25 cellular contexts compared by ENCODE assay signal in the genomic region with DNA sequence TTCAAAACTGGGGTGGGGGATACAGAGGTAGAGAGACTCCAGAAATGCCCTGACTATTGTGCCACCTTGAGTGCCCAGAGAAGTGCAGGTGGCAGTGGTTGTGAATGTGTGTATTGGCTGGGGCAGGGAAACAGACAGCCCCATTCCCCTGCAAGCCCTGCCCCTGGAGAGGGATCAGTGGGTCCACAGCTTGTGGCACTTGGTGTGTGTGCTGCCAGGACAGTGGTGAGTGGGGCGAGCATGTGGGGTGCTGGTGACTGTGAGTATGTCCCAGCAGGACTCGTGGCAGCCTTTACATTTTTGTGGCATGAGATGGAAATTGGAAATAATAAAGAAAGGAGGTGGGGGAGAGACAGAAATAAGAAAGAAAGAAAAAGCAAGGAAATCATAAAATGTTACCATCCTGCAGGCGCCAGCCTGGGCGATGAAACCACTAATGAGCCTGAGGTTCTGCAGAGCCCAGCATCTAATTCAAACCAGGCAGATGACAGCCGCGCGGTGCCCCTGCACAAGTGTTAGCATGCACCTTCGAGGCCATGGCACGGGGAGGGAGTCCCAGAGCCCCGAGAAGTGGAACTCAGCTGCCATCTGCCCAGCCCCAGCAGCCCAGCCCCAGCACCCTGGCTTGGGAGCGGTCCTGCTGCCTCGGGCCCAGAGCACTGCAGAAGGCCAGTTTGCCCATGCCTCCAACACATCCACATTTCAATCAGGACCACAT.
"Had no signal": no experiment of that assay in that cellular context is flagged by ENCODE, and none has a peak within 500 bp of the region (broad histone marks: within the 10 kb centered on the region; RNA-seq: fewer than 3 reads in every experiment).

No MANE protein-coding gene starts in this region.

- H3K4me1 ChIP-seq: Peyer's patch, SJSA1 had no signal

- H3K27ac ChIP-seq: Peyer's patch, SJSA1, VCaP had no signal

- DNase-seq: activated CD4-positive, alpha-beta memory T cell treated with anti-CD3 and anti-CD28 coated beads for 36 hours; activated CD4-positive, alpha-beta T cell treated with anti-CD3 and anti-CD28 coated beads, Interleukin-2, amount 10 ng/mL, durations not matched to agents 7 days and 5 days; activated CD4-positive, CD25-positive, alpha-beta regulatory T cell; activated CD8-positive, alpha-beta memory T cell treated with anti-CD3 and anti-CD28 coated beads for 24 hours; activated gamma-delta T cell; activated naive CD4-positive, alpha-beta T cell treated with anti-CD3 and anti-CD28 coated beads, Interleukin-2, amount 10 ng/mL, durations not matched to agents 7 days and 5 days; activated naive CD8-positive, alpha-beta T cell treated with anti-CD3 and anti-CD28 coated beads for 36 hours; activated T-cell treated with anti-CD3 and anti-CD28 coated beads for 4 hours; activated T-cell treated with anti-CD3 and anti-CD28 coated beads, Interleukin-2, amount 50 U/mL, for 48 hours; anterior cingulate cortex; cerebellar nuclear complex; Kasumi-1; NCI-H146; NCI-H187 treated with DMSO at 0.1 percent for 48 hours; NCI-H2081 treated with DMSO at 0.1 percent for 48 hours; NCI-H446; NCI-H526 treated with DMSO at 0.1 percent for 48 hours; NK-92 treated with Interleukin-12 subunit alpha and Interleukin-12 subunit beta, amount 100 ng/mL, for 24 hours; OCI-M1; Peyer's patch; SHP77; T-cell had no signal

- ATAC-seq: activated T-helper 17 cell treated with anti-CD3 and anti-CD28 coated beads, Interleukin-2, amount 50 U/mL, for 72 hours; T-cell had no signal

- H3K36me3 ChIP-seq: Peyer's patch, SJSA1 had no signal

- H3K9me3 ChIP-seq: Peyer's patch, SJSA1 had no signal

- H3K27me3 ChIP-seq: Peyer's patch had no signal

- H3K4me3 ChIP-seq: Peyer's patch, SJSA1 had no signal
